In genomic region chr2:43345872-43346271, GRCh38 we compare ENCODE assay signal across 13 cellular contexts.
DNase-seq lines count a peak whose midpoint lies in the region; ATAC-seq, FAIRE-seq and TF ChIP-seq lines count a peak whose summit lies in the region.
"Had no signal": no experiment of that assay in that cellular context is flagged by ENCODE, and none has a peak within 500 bp of the region (broad histone marks: within the 10 kb centered on the region; RNA-seq: fewer than 3 reads in every experiment).

No MANE protein-coding gene starts in this region.

- H3K4me1 ChIP-seq in left ventricle myocardium inferior (peaks cover 99% of the 10 kb centered on the region), kidney (ENCODE audit: control insufficient read depth in 1 of 2, insufficient read depth in 1 of 2, low read depth in 1 of 2, low read length in 2 of 2) (peaks cover 53% of the 10 kb centered on the region in 2 donors), aorta (ENCODE audit: control insufficient read depth in 1 of 2, insufficient read depth in 2 of 2, low read length in 2 of 2) (peaks cover 15 to 20% of the 10 kb centered on the region in 2 donors)

- H3K4me3 Mint-ChIP-seq in progenitor cell of endocrine pancreas (ENCODE audit: low read depth), result no peak overlapping the region
- H3K4me3 Mint-ChIP-seq in stimulated activated naive CD8-positive, alpha-beta T cell treated with anti-CD3 and anti-CD28 coated beads, Interleukin-15, amount 100 ng/mL, for 72 hours, result no peak overlapping the region
- H3K4me3 Mint-ChIP-seq: activated CD8-positive, alpha-beta memory T cell treated with anti-CD3 and anti-CD28 coated beads, Interleukin-2, amount 10 ng/mL, durations not matched to agents 7 days and 5 days; activated naive CD4-positive, alpha-beta T cell treated with anti-CD3 and anti-CD28 coated beads, Interleukin-2, amount 50 U/mL, for 24 hours had no signal

- peak overlapping the region; percentile 88 for H3K27ac Mint-ChIP-seq in progenitor cell of endocrine pancreas
- H3K27ac Mint-ChIP-seq in stimulated activated naive CD8-positive, alpha-beta T cell treated with anti-CD3 and anti-CD28 coated beads, Interleukin-15, amount 100 ng/mL, for 72 hours, result no peak overlapping the region
- H3K27ac Mint-ChIP-seq: activated CD8-positive, alpha-beta memory T cell treated with anti-CD3 and anti-CD28 coated beads, Interleukin-2, amount 10 ng/mL, durations not matched to agents 7 days and 5 days; activated naive CD4-positive, alpha-beta T cell treated with anti-CD3 and anti-CD28 coated beads, Interleukin-2, amount 50 U/mL, for 24 hours had no signal

- H3K36me3 ChIP-seq in left ventricle myocardium inferior (no peaks in the 10 kb centered on the region), kidney (ENCODE audit: control insufficient read depth in 1 of 2, insufficient read depth in 2 of 2, low read length in 2 of 2) (peaks cover 0 to 2% of the 10 kb centered on the region in 2 donors), aorta (ENCODE audit: control insufficient read depth in 1 of 2, insufficient read depth in 2 of 2, low read length in 1 of 2) (no peaks in the 10 kb centered on the region)
- H3K36me3 ChIP-seq: colonic mucosa had no signal

- H3K27me3 Mint-ChIP-seq in progenitor cell of endocrine pancreas, result peaks cover 8% of the 10 kb centered on the region
- no peaks in the 10 kb centered on the region for H3K27me3 Mint-ChIP-seq in stimulated activated naive CD8-positive, alpha-beta T cell treated with anti-CD3 and anti-CD28 coated beads, Interleukin-15, amount 100 ng/mL, for 72 hours
- H3K27me3 Mint-ChIP-seq: activated CD8-positive, alpha-beta memory T cell treated with anti-CD3 and anti-CD28 coated beads, Interleukin-2, amount 10 ng/mL, durations not matched to agents 7 days and 5 days; activated naive CD4-positive, alpha-beta T cell treated with anti-CD3 and anti-CD28 coated beads, Interleukin-2, amount 50 U/mL, for 24 hours had no signal

- WGBS in aorta, 2 donors, result 79 to 80% methylated on average over 5 of the region's 5 CpGs

- no peaks in the 10 kb centered on the region for H3K9me3 ChIP-seq in left ventricle myocardium inferior (replicated peaks)
- no peaks in the 10 kb centered on the region for H3K9me3 ChIP-seq in kidney (ENCODE audit: control insufficient read depth in 1 of 2, low read length in 2 of 2)
- H3K9me3 ChIP-seq in aorta (ENCODE audit: control insufficient read depth, low read length), result no peaks in the 10 kb centered on the region
- H3K9me3 ChIP-seq: colonic mucosa had no signal

- H3K4me3 ChIP-seq in left ventricle myocardium inferior (no peak overlapping the region), kidney (ENCODE audit: low read length in 2 of 2) (no peak overlapping the region), aorta (ENCODE audit: low read length in 2 of 2) (no peak overlapping the region)
- H3K4me3 ChIP-seq: colonic mucosa had no signal

- H3K9ac ChIP-seq in kidney (ENCODE audit: low read length in 2 of 2), result no peak overlapping the region

- no peak for DNase-seq in left ventricle myocardium inferior
- DNase-seq in Right ventricle myocardium inferior (ENCODE audit: missing footprints), result no peak
- no peak for DNase-seq in kidney
- DNase-seq in progenitor cell of endocrine pancreas (ENCODE audit: low spot score, unreplicated experiment), result no peak
- no peak for DNase-seq in aorta
- DNase-seq in stimulated activated naive CD8-positive, alpha-beta T cell treated with anti-CD3 and anti-CD28 coated beads, Interleukin-15, amount 100 ng/mL, for 72 hours, result no peak
- no peak for DNase-seq in DMS 273 treated with DMSO at 0.1 percent for 48 hours (lab: John Stamatoyannopoulos, UW)
- DNase-seq: activated CD8-positive, alpha-beta memory T cell treated with anti-CD3 and anti-CD28 coated beads, Interleukin-2, amount 10 ng/mL, durations not matched to agents 7 days and 5 days; colonic mucosa; MV-4-11 had no signal

- ATAC-seq in Right ventricle myocardium inferior (no peak), aorta (ENCODE audit: low FRiP score) (no peak), GM21515 (IDR thresholded peaks at IDR 0.05; ENCODE audit: unreplicated experiment) (no peak)
- no peak for ATAC-seq in stimulated activated naive CD8-positive, alpha-beta T cell treated with anti-CD3 and anti-CD28 coated beads, Interleukin-15, amount 100 ng/mL, for 72 hours
- ATAC-seq: activated CD8-positive, alpha-beta memory T cell treated with anti-CD3 and anti-CD28 coated beads, Interleukin-2, amount 10 ng/mL, durations not matched to agents 7 days and 5 days; esophagus mucosa had no signal

- TF ChIP-seq CTCF in left ventricle myocardium inferior (IDR thresholded peaks at IDR 0.05; ENCODE audit: borderline replicate concordance), result no peak
- no peak for TF ChIP-seq CTCF in kidney (IDR thresholded peaks at IDR 0.05; ENCODE audit: borderline replicate concordance, extremely low read depth, insufficient read depth)
- TF ChIP-seq CTCF in progenitor cell of endocrine pancreas (IDR thresholded peaks at IDR 0.05; ENCODE audit: unreplicated experiment), result no peak

- peaks cover 3% of the 10 kb centered on the region for H3K36me3 Mint-ChIP-seq in progenitor cell of endocrine pancreas (ENCODE audit: insufficient read depth)

- intact Hi-C loops in left ventricle myocardium inferior (cut with micrococcal nuclease) (no loop called here), Right ventricle myocardium inferior (cut with DNase I) (loop anchor here (5.0 kb wide), 1 partner anchor 136 kb away; no protein-coding TSS in a partner anchor), kidney (cut with DNase I) (no loop called here), aorta (cut with DNase I) (loop anchor here in 1 of 2 donors (2.0 kb wide), 1 partner anchor 47 kb away; no protein-coding TSS in a partner anchor)

- no peak for FAIRE-seq in kidney (lab: Jason Lieb, UNC)

- H3K27ac ChIP-seq in left ventricle myocardium inferior (replicated peaks), result peak overlapping the region; percentile 89
- peak overlapping the region; percentile 74 to 91 for H3K27ac ChIP-seq in kidney (ENCODE audit: low read depth in 2 of 2, low read length in 2 of 2)
- H3K27ac ChIP-seq in aorta (ENCODE audit: low read depth in 1 of 2, low read length in 2 of 2), result peak overlapping the region; percentile 91 to 92

- H3K4me1 Mint-ChIP-seq in progenitor cell of endocrine pancreas (ENCODE audit: low read depth), result peaks cover 63% of the 10 kb centered on the region
- no peaks in the 10 kb centered on the region for H3K4me1 Mint-ChIP-seq in stimulated activated naive CD8-positive, alpha-beta T cell treated with anti-CD3 and anti-CD28 coated beads, Interleukin-15, amount 100 ng/mL, for 72 hours
- H3K4me1 Mint-ChIP-seq: activated CD8-positive, alpha-beta memory T cell treated with anti-CD3 and anti-CD28 coated beads, Interleukin-2, amount 10 ng/mL, durations not matched to agents 7 days and 5 days; activated naive CD4-positive, alpha-beta T cell treated with anti-CD3 and anti-CD28 coated beads, Interleukin-2, amount 50 U/mL, for 24 hours had no signal

- H3K27me3 ChIP-seq in left ventricle myocardium inferior (ENCODE audit: low read depth), result no peaks in the 10 kb centered on the region
- H3K27me3 ChIP-seq in aorta (ENCODE audit: control insufficient read depth in 1 of 2, insufficient read depth in 2 of 2, low read length in 1 of 2), result no peaks in the 10 kb centered on the region
- H3K27me3 ChIP-seq: colonic mucosa had no signal

- no peaks in the 10 kb centered on the region for H3K9me3 Mint-ChIP-seq in progenitor cell of endocrine pancreas (ENCODE audit: low read depth)
- H3K9me3 Mint-ChIP-seq in stimulated activated naive CD8-positive, alpha-beta T cell treated with anti-CD3 and anti-CD28 coated beads, Interleukin-15, amount 100 ng/mL, for 72 hours, result no peaks in the 10 kb centered on the region
- H3K9me3 Mint-ChIP-seq: activated naive CD4-positive, alpha-beta T cell treated with anti-CD3 and anti-CD28 coated beads, Interleukin-2, amount 50 U/mL, for 24 hours had no signal
